Comparison of ENCODE assay signal across 2 cellular contexts in the genomic region with DNA sequence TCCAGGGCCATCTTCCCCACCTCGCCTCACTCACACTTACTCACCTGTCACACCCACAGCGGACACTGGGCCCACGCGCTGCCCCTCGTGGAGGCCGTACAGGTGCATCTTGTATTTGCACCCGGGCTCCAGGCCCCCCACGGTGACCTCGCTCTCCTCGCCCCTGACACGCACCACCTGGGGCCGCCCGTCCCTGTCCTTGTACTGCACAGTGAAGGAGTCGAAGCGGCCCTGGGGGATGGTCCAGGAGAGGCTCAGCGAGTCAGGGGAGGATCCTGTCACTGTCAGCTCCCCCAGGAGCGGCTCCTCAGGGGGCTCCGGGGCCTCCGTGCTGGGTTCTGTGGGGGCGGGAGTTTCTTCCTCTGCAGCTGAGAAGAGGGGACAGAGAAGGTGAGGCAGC. TPM values are rescaled to one million over a fixed set of nuclear protein-coding genes. Genes with fewer than 3 reads are reported as not detected.
"Had no signal": no experiment of that assay in that cellular context is flagged by ENCODE, and none has a peak within 500 bp of the region (broad histone marks: within the 10 kb centered on the region; RNA-seq: fewer than 3 reads in every experiment).

No MANE protein-coding gene starts in this region.

RNA-seq across cellular contexts. Expression of gene CYP21A2, which starts 14.4 kb away (rescaled TPM):
- total RNA-seq: activated CD8-positive, alpha-beta T cell treated with anti-CD3 and anti-CD28 coated beads, Interleukin-2, amount 10 ng/mL, durations not matched to agents 7 days and 5 days; bronchial epithelial cell had no signal
